In genomic region chr17:43011728-43012472, GRCh38 we compare ENCODE assay signal across 15 cellular contexts. TPM values are rescaled to one million over a fixed set of nuclear protein-coding genes. Genes with fewer than 3 reads are reported as not detected.
A peak's percentile ranks its signal among the peaks of the same experiment; 100 is the strongest.
DNase-seq lines count a peak whose midpoint lies in the region; ATAC-seq, FAIRE-seq and TF ChIP-seq lines count a peak whose summit lies in the region.
"Had no signal": no experiment of that assay in that cellular context is flagged by ENCODE, and none has a peak within 500 bp of the region (broad histone marks: within the 10 kb centered on the region; RNA-seq: fewer than 3 reads in every experiment).

No MANE protein-coding gene starts in this region.

- H4K20me1 ChIP-seq in K562 (replicated peaks; ENCODE audit: control insufficient read depth, insufficient read depth, low read length), result peaks cover 4% of the 10 kb centered on the region; the same call in 1 of the 2 replicates

- no peak for TF ChIP-seq RAD21 in K562 (CRISPR knock-in tag; conservative IDR thresholded peaks at IDR 0.05 in 1 of 2, IDR thresholded peaks at IDR 0.05 in 1 of 2)

- peak overlapping the region; percentile 76 for H2AFZ ChIP-seq in K562 (ENCODE audit: low read depth, low read length)

- no peaks in the 10 kb centered on the region; the same call in 2 of the 3 replicates for H3K79me2 ChIP-seq in K562 (ENCODE audit: control insufficient read depth, insufficient read depth, low read length)

- H3K4me3 ChIP-seq in K562, result no peak overlapping the region
- no peak overlapping the region for H3K4me3 ChIP-seq in kidney (ENCODE audit: low read length in 2 of 2)
- no peak overlapping the region for H3K4me3 ChIP-seq in skeletal muscle tissue (ENCODE audit: low read length in 3 of 3)
- no peak overlapping the region for H3K4me3 ChIP-seq in SJCRH30
- H3K4me3 ChIP-seq: HAP-1, left lung, spleen had no signal

- CTCF ChIA-PET in K562 (lab: Yijun Ruan, JAX; ENCODE audit: low intra/inter-chr PET ratio), result no interaction called here

- POLR2A ChIA-PET in K562 (lab: Yijun Ruan, JAX), result interaction anchor here (0.6 to 4.0 kb wide), 10 partner anchors 7 to 356 kb away, joined by 3 to 31 read pairs (median 6); partner anchors contain the start of genes RPL27 and VAT1

- peak; percentile 65 for ATAC-seq in K562
- no peak for ATAC-seq in GM19023 (IDR thresholded peaks at IDR 0.05; ENCODE audit: unreplicated experiment)
- ATAC-seq: left lung had no signal

- DNase-seq in HTR-8/SVneo (ENCODE audit: insufficient read length, low spot score) (no peak), K562 (ENCODE audit: extremely low read depth in 1 of 4, low spot score in 3 of 4) (peak in 2 of 4 experiments; percentile 41 to 75), kidney (peak; percentile 77), SJCRH30 (no peak), NCI-H2171 (lab: John Stamatoyannopoulos, UW) (no peak), DMS114 treated with DMSO at 0.1 percent for 48 hours (lab: John Stamatoyannopoulos, UW; ENCODE audit: unreplicated experiment) (no peak)
- DNase-seq: cerebellar nuclear complex, DND-41, NCI-H146, NCI-H446 treated with DMSO at 0.1 percent for 48 hours, spleen had no signal

- intact Hi-C loops in K562 (cut with micrococcal nuclease), result no loop called here
- intact Hi-C loops in kidney (cut with DNase I), result no loop called here

- H3K36me3 ChIP-seq in K562 (ENCODE audit: control insufficient read depth, insufficient read depth, low read length) (peaks cover 39% of the 10 kb centered on the region; the same call in 2 of the 3 replicates), kidney (ENCODE audit: control insufficient read depth in 1 of 2, insufficient read depth in 2 of 2, low read length in 2 of 2) (peaks cover 5 to 7% of the 10 kb centered on the region in 2 donors), skeletal muscle tissue (ENCODE audit: control insufficient read depth in 3 of 3, insufficient read depth in 3 of 3, low read length in 3 of 3) (peaks cover 16 to 27% (median 26%) of the 10 kb centered on the region in 3 donors), SJCRH30 (no peaks in the 10 kb centered on the region)

- TF ChIP-seq POLR2A in K562 (conservative IDR thresholded peaks at IDR 0.05), result no peak

- WGBS in K562 (ENCODE audit: insufficient coverage, low coverage, missing lambda C conversion rate), result 45% methylated on average over 14 of the region's 15 CpGs

- H3K9me3 ChIP-seq in K562 (replicated peaks; ENCODE audit: control insufficient read depth, insufficient read depth, low read depth, low read length), result no peaks in the 10 kb centered on the region; the same call in 1 of the 2 replicates
- no peaks in the 10 kb centered on the region for H3K9me3 ChIP-seq in kidney (ENCODE audit: control insufficient read depth in 1 of 2, low read length in 2 of 2)
- H3K9me3 ChIP-seq in skeletal muscle tissue (ENCODE audit: control insufficient read depth in 3 of 3, low read length in 3 of 3), result no peaks in the 10 kb centered on the region
- H3K9me3 ChIP-seq in SJCRH30 (replicated peaks), result no peaks in the 10 kb centered on the region
- H3K9me3 ChIP-seq: HAP-1, left lung, spleen had no signal

- H3K4me2 ChIP-seq in K562 (ENCODE audit: insufficient read depth, low read length), result peak overlapping the region; percentile 58

- TF ChIP-seq EP300 in K562 (IDR thresholded peaks at IDR 0.05; ENCODE audit: low read length), result no peak

- no peaks in the 10 kb centered on the region for H3K9me1 ChIP-seq in K562 (ENCODE audit: control insufficient read depth, insufficient read depth, low read length)

- BruUV-seq in K562 (replicated peaks; lab: Mats Ljungman, UMichigan), result no TSS peak

- H3K27me3 ChIP-seq in K562 (ENCODE audit: control insufficient read depth in 2 of 2, insufficient read depth in 2 of 2, low read length in 2 of 2) (no peaks in the 10 kb centered on the region), skeletal muscle tissue (ENCODE audit: control insufficient read depth in 3 of 3, insufficient read depth in 3 of 3, low read length in 3 of 3) (no peaks in the 10 kb centered on the region), SJCRH30 (no peaks in the 10 kb centered on the region)
- H3K27me3 ChIP-seq: left lung, spleen had no signal

- FAIRE-seq in HTR-8/SVneo (lab: Jason Lieb, UNC) (peak; percentile 57), K562 (lab: Jason Lieb, UNC) (peak; percentile 85), kidney (lab: Jason Lieb, UNC) (no peak)

- H3K27ac ChIP-seq in K562 (ENCODE audit: extremely low read depth, low read depth, low read length) (peak overlapping the region; percentile 64), kidney (ENCODE audit: low read depth in 2 of 2, low read length in 2 of 2) (no peak overlapping the region), skeletal muscle tissue (ENCODE audit: low read depth, low read length) (peak overlapping the region; percentile 3), SJCRH30 (no peak overlapping the region)
- H3K27ac ChIP-seq: left lung had no signal

- in situ Hi-C loops in K562 (cut with MboI), result loop anchor here (10.0 kb wide), 1 partner anchor 303 kb away; no protein-coding TSS in a partner anchor

- no peak for TF ChIP-seq CTCF in K562 (IDR thresholded peaks at IDR 0.05 in 2 of 3, conservative IDR thresholded peaks at IDR 0.05 in 1 of 3; ENCODE audit: insufficient read depth in 2 of 3, low read depth in 1 of 3, low read length in 3 of 3)
- no peak for TF ChIP-seq CTCF in kidney (IDR thresholded peaks at IDR 0.05; ENCODE audit: borderline replicate concordance, extremely low read depth, insufficient read depth)

- H3K4me1 ChIP-seq in K562 (replicated peaks in 1 of 2; ENCODE audit: control insufficient read depth in 2 of 2, insufficient read depth in 2 of 2, low read length in 2 of 2) (peaks cover 19 to 29% of the 10 kb centered on the region in 2 experiments), kidney (ENCODE audit: control insufficient read depth in 1 of 2, insufficient read depth in 1 of 2, low read depth in 1 of 2, low read length in 2 of 2) (peaks cover 0 to 8% of the 10 kb centered on the region in 2 donors), skeletal muscle tissue (ENCODE audit: control insufficient read depth in 3 of 3, insufficient read depth in 3 of 3, low read length in 3 of 3) (peaks cover 24 to 27% (median 26%) of the 10 kb centered on the region in 3 donors), SJCRH30 (no peaks in the 10 kb centered on the region)

- H3K9ac ChIP-seq in K562 (ENCODE audit: insufficient read depth in 1 of 2, low read depth in 2 of 2, low read length in 2 of 2), result peak overlapping the region; percentile 33 to 86
- no peak overlapping the region for H3K9ac ChIP-seq in kidney (ENCODE audit: low read length in 2 of 2)
- no peak overlapping the region for H3K9ac ChIP-seq in skeletal muscle tissue (ENCODE audit: low read depth in 1 of 3, low read length in 3 of 3)

RNA-seq across cellular contexts. Expression of gene IFI35, which starts 5.3 kb away (rescaled TPM):
- 4.9 and 13.4 TPM in 2 replicates for total RNA-seq in K562 (2011; cell fraction: chromatin; rRNA removed; ENCODE audit: low replicate concordance)
- 12.0 and 15.2 TPM in 2 replicates for total RNA-seq in K562 (2011; cell fraction: nucleolus; rRNA removed)
- 8.1 and 8.3 TPM in 2 replicates for total RNA-seq in K562 (2011; cell fraction: nucleoplasm; rRNA removed)
- total RNA-seq in K562 (2014; rRNA removed) (11.7 and 13.9 TPM in 2 replicates), K562 (2014; rRNA removed; fragmentation: Illumina TruSeq; extraction: Trizol) (3.9 and 4.7 TPM in 2 replicates), K562 (2015; rRNA removed; fragmentation: Illumina TruSeq; extraction: Trizol) (8.4 and 9.4 TPM in 2 replicates), K562 (2021) (10.6 TPM in 2 replicates), kidney (41.4 TPM), skeletal muscle tissue (11.5 TPM)
- polyA plus RNA-seq in K562 (2011; rRNA removed) (5.3 and 7.5 TPM in 2 replicates), K562 (2014; fragmentation: Illumina TruSeq; extraction: Trizol) (11.3 TPM in 2 replicates), K562 (2014; fragmentation: Nextera tagmentation; extraction: Ambion mirVana) (10 to 100 TPM in 1 of 2 experiments, 1 to 10 TPM in 1; 4.4 to 10.2 TPM), K562 (2014; rRNA removed) (12.0 and 13.1 TPM in 2 replicates), kidney (ENCODE audit: insufficient read depth, low read depth, low replicate concordance) (58.6 TPM)
- 8.4 and 15.8 TPM in 2 replicates for polyA plus RNA-seq in K562 (2011; cell fraction: cytosol; rRNA removed)
- 8.6 and 12.3 TPM in 2 replicates for polyA plus RNA-seq in K562 (2011; cell fraction: nucleus; rRNA removed)
- 16.2 and 33.1 TPM in 2 replicates for polyA plus RNA-seq in K562 (2012)
- polyA minus RNA-seq in K562 (2011; rRNA and poly(A)+ RNA removed), result 2.5 and 4.1 TPM in 2 replicates
- 2.3 and 3.0 TPM in 2 replicates for polyA minus RNA-seq in K562 (2011; cell fraction: cytosol; rRNA and poly(A)+ RNA removed)
- polyA minus RNA-seq in K562 (2011; cell fraction: nucleus; rRNA and poly(A)+ RNA removed), result 3.2 and 3.3 TPM in 2 replicates
- total RNA-seq in SJCRH30 (2014; rRNA removed; shearing (Covaris generic)), result 0.33 TPM in 1 of 2 replicates, not detected in the other

RNA-seq across cellular contexts. Expression of gene VAT1, which starts 10.3 kb away (rescaled TPM):
- 30.5 and 61.9 TPM in 2 replicates for total RNA-seq in K562 (2011; cell fraction: chromatin; rRNA removed; ENCODE audit: low replicate concordance)
- total RNA-seq in K562 (2011; cell fraction: nucleolus; rRNA removed), result 43.8 and 46.4 TPM in 2 replicates
- 40.5 and 42.9 TPM in 2 replicates for total RNA-seq in K562 (2011; cell fraction: nucleoplasm; rRNA removed)
- total RNA-seq in K562 (2014; rRNA removed) (72.5 and 96.7 TPM in 2 replicates), K562 (2014; rRNA removed; fragmentation: Illumina TruSeq; extraction: Trizol) (58.6 and 60.6 TPM in 2 replicates), K562 (2015; rRNA removed; fragmentation: Illumina TruSeq; extraction: Trizol) (94.7 and 97.8 TPM in 2 replicates), K562 (2021) (141 and 153 TPM in 2 replicates), kidney (133 TPM), skeletal muscle tissue (40.2 TPM)
- polyA plus RNA-seq in K562 (2011; rRNA removed) (46.3 and 61.6 TPM in 2 replicates), K562 (2014; fragmentation: Illumina TruSeq; extraction: Trizol) (108 and 109 TPM in 2 replicates), K562 (2014; fragmentation: Nextera tagmentation; extraction: Ambion mirVana) (10 to 100 TPM; 29.4 to 46.0 TPM), K562 (2014; rRNA removed) (62.2 and 66.7 TPM in 2 replicates), kidney (ENCODE audit: insufficient read depth, low read depth, low replicate concordance) (119 TPM)
- 43.4 and 85.3 TPM in 2 replicates for polyA plus RNA-seq in K562 (2011; cell fraction: cytosol; rRNA removed)
- 24.4 and 32.6 TPM in 2 replicates for polyA plus RNA-seq in K562 (2011; cell fraction: nucleus; rRNA removed)
- 310 and 384 TPM in 2 replicates for polyA plus RNA-seq in K562 (2012)
- polyA minus RNA-seq in K562 (2011; rRNA and poly(A)+ RNA removed), result 83.5 and 143 TPM in 2 replicates
- 71.9 and 78.2 TPM in 2 replicates for polyA minus RNA-seq in K562 (2011; cell fraction: cytosol; rRNA and poly(A)+ RNA removed)
- 13.9 and 17.1 TPM in 2 replicates for polyA minus RNA-seq in K562 (2011; cell fraction: nucleus; rRNA and poly(A)+ RNA removed)
- total RNA-seq in SJCRH30 (2014; rRNA removed; shearing (Covaris generic)), result 32.5 and 34.9 TPM in 2 replicates

RNA-seq across cellular contexts. Expression of gene RND2, which starts 13.1 kb away (rescaled TPM):
- 0.55 and 1.2 TPM in 2 replicates for total RNA-seq in K562 (2011; cell fraction: chromatin; rRNA removed; ENCODE audit: low replicate concordance)
- 0.53 and 0.83 TPM in 2 replicates for total RNA-seq in K562 (2011; cell fraction: nucleolus; rRNA removed)
- 0.88 and 1.5 TPM in 2 replicates for total RNA-seq in K562 (2011; cell fraction: nucleoplasm; rRNA removed)
- total RNA-seq in K562 (2014; rRNA removed), result 0.68 and 1.3 TPM in 2 replicates
- total RNA-seq in K562 (2014; rRNA removed; fragmentation: Illumina TruSeq; extraction: Trizol), result 0.98 and 0.99 TPM in 2 replicates
- 1.4 TPM in 2 replicates for total RNA-seq in K562 (2015; rRNA removed; fragmentation: Illumina TruSeq; extraction: Trizol)
- total RNA-seq in K562 (2021), result 1.8 TPM in 2 replicates
- polyA plus RNA-seq in K562 (2011; rRNA removed), result 1.4 and 1.9 TPM in 2 replicates
- polyA plus RNA-seq in K562 (2011; cell fraction: cytosol; rRNA removed), result 1.7 and 2.9 TPM in 2 replicates
- 1.1 and 1.3 TPM in 2 replicates for polyA plus RNA-seq in K562 (2011; cell fraction: nucleus; rRNA removed)
- 1.4 and 2.6 TPM in 2 replicates for polyA plus RNA-seq in K562 (2012)
- 1.3 TPM in 2 replicates for polyA plus RNA-seq in K562 (2014; fragmentation: Illumina TruSeq; extraction: Trizol)
- polyA plus RNA-seq in K562 (2014; fragmentation: Nextera tagmentation; extraction: Ambion mirVana), result under 1 TPM; 0.15 to 0.39 TPM
- polyA plus RNA-seq in K562 (2014; rRNA removed), result 0.77 and 1.8 TPM in 2 replicates
- polyA minus RNA-seq in K562 (2011; rRNA and poly(A)+ RNA removed), result 1.1 and 1.8 TPM in 2 replicates
- 0.48 and 0.64 TPM in 2 replicates for polyA minus RNA-seq in K562 (2011; cell fraction: cytosol; rRNA and poly(A)+ RNA removed)
- polyA minus RNA-seq in K562 (2011; cell fraction: nucleus; rRNA and poly(A)+ RNA removed), result 0.11 and 0.13 TPM in 2 replicates
- 0.63 TPM for total RNA-seq in kidney
- 2.3 TPM for polyA plus RNA-seq in kidney (ENCODE audit: insufficient read depth, low read depth, low replicate concordance)
- under 0.01 TPM for total RNA-seq in skeletal muscle tissue
- total RNA-seq in SJCRH30 (2014; rRNA removed; shearing (Covaris generic)), result 0.68 and 0.79 TPM in 2 replicates

RNA-seq across cellular contexts. Expression of gene RPL27, which starts 13.7 kb away (rescaled TPM):
- 253 and 412 TPM in 2 replicates for total RNA-seq in K562 (2011; cell fraction: chromatin; rRNA removed; ENCODE audit: low replicate concordance)
- total RNA-seq in K562 (2011; cell fraction: nucleolus; rRNA removed), result 1,095 and 1,098 TPM in 2 replicates
- total RNA-seq in K562 (2011; cell fraction: nucleoplasm; rRNA removed), result 971 and 1,742 TPM in 2 replicates
- total RNA-seq in K562 (2014; rRNA removed) (2,067 and 2,551 TPM in 2 replicates), K562 (2014; rRNA removed; fragmentation: Illumina TruSeq; extraction: Trizol) (2,142 and 2,848 TPM in 2 replicates), K562 (2015; rRNA removed; fragmentation: Illumina TruSeq; extraction: Trizol) (2,702 and 3,023 TPM in 2 replicates), K562 (2021) (1,539 and 1,728 TPM in 2 replicates), kidney (759 TPM), skeletal muscle tissue (1,695 TPM)
- polyA plus RNA-seq in K562 (2011; rRNA removed) (5,002 and 6,155 TPM in 2 replicates), K562 (2014; fragmentation: Illumina TruSeq; extraction: Trizol) (4,115 and 4,591 TPM in 2 replicates), K562 (2014; fragmentation: Nextera tagmentation; extraction: Ambion mirVana) (1,000 to 10,000 TPM; 3,710 to 4,120 TPM), K562 (2014; rRNA removed) (3,174 and 4,926 TPM in 2 replicates), kidney (ENCODE audit: insufficient read depth, low read depth, low replicate concordance) (1,823 TPM)
- 2,939 and 4,172 TPM in 2 replicates for polyA plus RNA-seq in K562 (2011; cell fraction: cytosol; rRNA removed)
- polyA plus RNA-seq in K562 (2011; cell fraction: nucleus; rRNA removed), result 1,268 and 1,390 TPM in 2 replicates
- 3,200 and 4,932 TPM in 2 replicates for polyA plus RNA-seq in K562 (2012)
- 945 and 1,386 TPM in 2 replicates for polyA minus RNA-seq in K562 (2011; rRNA and poly(A)+ RNA removed)
- 577 and 776 TPM in 2 replicates for polyA minus RNA-seq in K562 (2011; cell fraction: cytosol; rRNA and poly(A)+ RNA removed)
- 198 and 385 TPM in 2 replicates for polyA minus RNA-seq in K562 (2011; cell fraction: nucleus; rRNA and poly(A)+ RNA removed)
- 3,033 and 3,236 TPM in 2 replicates for total RNA-seq in SJCRH30 (2014; rRNA removed; shearing (Covaris generic))

RNA-seq across cellular contexts. Expression of gene RUNDC1, which starts 31.5 kb away (rescaled TPM):
- total RNA-seq in K562 (2011; cell fraction: chromatin; rRNA removed; ENCODE audit: low replicate concordance), result 45.7 and 57.8 TPM in 2 replicates
- total RNA-seq in K562 (2011; cell fraction: nucleolus; rRNA removed), result 36.1 and 40.2 TPM in 2 replicates
- 40.8 and 43.7 TPM in 2 replicates for total RNA-seq in K562 (2011; cell fraction: nucleoplasm; rRNA removed)
- 9.4 and 12.0 TPM in 2 replicates for total RNA-seq in K562 (2014; rRNA removed)
- 6.3 and 6.6 TPM in 2 replicates for total RNA-seq in K562 (2014; rRNA removed; fragmentation: Illumina TruSeq; extraction: Trizol)
- 9.0 and 9.4 TPM in 2 replicates for total RNA-seq in K562 (2015; rRNA removed; fragmentation: Illumina TruSeq; extraction: Trizol)
- 11.1 and 12.5 TPM in 2 replicates for total RNA-seq in K562 (2021)
- 8.1 and 10.5 TPM in 2 replicates for polyA plus RNA-seq in K562 (2011; rRNA removed)
- 5.6 and 8.2 TPM in 2 replicates for polyA plus RNA-seq in K562 (2011; cell fraction: cytosol; rRNA removed)
- polyA plus RNA-seq in K562 (2011; cell fraction: nucleus; rRNA removed), result 7.3 and 11.3 TPM in 2 replicates
- 10.6 and 11.1 TPM in 2 replicates for polyA plus RNA-seq in K562 (2012)
- polyA plus RNA-seq in K562 (2014; fragmentation: Illumina TruSeq; extraction: Trizol), result 10.5 and 12.6 TPM in 2 replicates
- polyA plus RNA-seq in K562 (2014; fragmentation: Nextera tagmentation; extraction: Ambion mirVana), result 1 to 10 TPM; 3.4 to 3.6 TPM
- 8.3 and 8.8 TPM in 2 replicates for polyA plus RNA-seq in K562 (2014; rRNA removed)
- polyA minus RNA-seq in K562 (2011; rRNA and poly(A)+ RNA removed), result 12.3 and 18.9 TPM in 2 replicates
- polyA minus RNA-seq in K562 (2011; cell fraction: cytosol; rRNA and poly(A)+ RNA removed), result 4.2 and 8.2 TPM in 2 replicates
- polyA minus RNA-seq in K562 (2011; cell fraction: nucleus; rRNA and poly(A)+ RNA removed), result 5.3 and 8.8 TPM in 2 replicates
- total RNA-seq in kidney, result 19.5 TPM
- 10.1 TPM for polyA plus RNA-seq in kidney (ENCODE audit: insufficient read depth, low read depth, low replicate concordance)
- 6.8 TPM for total RNA-seq in skeletal muscle tissue
- 10.8 and 11.9 TPM in 2 replicates for total RNA-seq in SJCRH30 (2014; rRNA removed; shearing (Covaris generic))

Comparison
In these comparisons a context has a peak if more than half of its experiments do, and no peak if none do; other contexts are left out.
1. H3K27ac ChIP-seq: peak in K562 (single experiment) and skeletal muscle tissue (single experiment); none in kidney (0 of 2) and SJCRH30 (single experiment).
2. H3K9ac ChIP-seq: peak in K562 (2 of 2); none in kidney (0 of 2) and skeletal muscle tissue (0 of 3).